Comparison of ENCODE assay signal across 8 cellular contexts in the genomic region with DNA sequence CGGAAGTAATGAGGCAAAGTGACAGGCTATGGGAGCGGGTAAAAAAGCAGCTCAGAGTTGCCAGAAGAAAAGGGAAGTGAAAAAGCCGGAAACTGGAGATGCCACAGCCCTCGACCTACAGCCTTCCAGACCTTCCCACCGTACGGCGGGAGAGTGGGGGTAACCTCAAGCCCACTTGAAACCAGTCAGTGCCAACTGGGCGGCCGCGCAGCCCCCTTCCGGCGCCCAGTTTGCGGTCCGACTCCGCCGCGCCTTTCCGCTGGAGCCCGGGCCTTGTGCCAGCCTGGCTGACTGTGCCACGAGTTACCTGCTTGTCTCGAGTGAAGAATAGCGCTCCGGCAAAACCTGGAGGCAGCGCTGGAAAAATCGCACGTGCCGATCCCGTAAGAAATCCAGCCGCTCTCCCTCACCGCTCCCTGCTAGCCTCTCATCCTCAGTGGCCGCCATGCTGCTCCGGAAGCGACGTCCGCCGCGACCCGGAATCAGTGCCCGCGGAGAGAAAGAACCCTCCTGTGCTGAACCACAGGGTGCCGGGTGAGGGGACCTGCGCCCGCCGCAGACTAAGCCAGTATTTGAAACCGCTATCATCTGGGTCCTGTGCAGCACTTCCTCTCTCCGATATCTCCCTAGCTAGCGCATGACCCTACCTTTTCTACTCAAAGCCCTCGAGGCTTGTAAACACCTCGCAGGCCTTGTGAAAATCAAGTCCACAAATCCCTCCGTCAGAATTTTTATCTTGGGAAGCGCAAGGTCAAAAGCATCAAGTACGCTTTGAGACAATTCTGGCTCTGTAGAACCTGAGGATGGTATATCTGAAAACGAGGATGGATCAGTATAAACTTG. TPM values are rescaled to one million over a fixed set of nuclear protein-coding genes. Genes with fewer than 3 reads are reported as not detected.
DNase-seq lines count a peak whose midpoint lies in the region; ATAC-seq and TF ChIP-seq lines count a peak whose summit lies in the region.

A gene (minus strand): TSS at position 473 of the 843 bp plus-strand sequence. CDS start 26 bp downstream, at position 447.

- H2BK12ac ChIP-seq in H9 (ENCODE audit: insufficient read length, low read depth, low read length): no peak within 1 kb of the TSS

- H3K27ac ChIP-seq in H9 (ENCODE audit: insufficient read length, low read depth, low read length) (peak within 1 kb of the TSS; percentile 21), MM.1S (ENCODE audit: low read length) (peak within 1 kb of the TSS; percentile 71; the same call in 1 of the 2 replicates), temporal lobe (ENCODE audit: low read depth, low read length) (peak within 1 kb of the TSS; percentile 75)

- H3K9me2 ChIP-seq in MM.1S (replicated peaks; ENCODE audit: insufficient read depth, low read length): no peaks in the 10 kb centered on the region

- no peak within 1 kb of the TSS for H2BK5ac ChIP-seq in H9 (ENCODE audit: insufficient read length, low read length)

- peak within 1 kb of the TSS; percentile 82; the same call in 1 of the 2 replicates for H3K14ac ChIP-seq in H9 (ENCODE audit: insufficient read depth, low read length)

- no peak for TF ChIP-seq CTCF in H9 (conservative IDR thresholded peaks at IDR 0.05)
- no peak for TF ChIP-seq CTCF in MM.1S (IDR thresholded peaks at IDR 0.05; ENCODE audit: low read length)
- TF ChIP-seq CTCF in omental fat pad (IDR thresholded peaks at IDR 0.05): no peak

- peaks cover 12% of the 10 kb centered on the region; the same call in 1 of the 2 replicates for H3K79me2 ChIP-seq in H9 (ENCODE audit: insufficient read depth, low read length)
- H3K79me2 ChIP-seq in MM.1S (ENCODE audit: low read length): peaks cover 53% of the 10 kb centered on the region

- H2AFZ ChIP-seq in H9 (ENCODE audit: low read length) (peak within 1 kb of the TSS; percentile 0), MM.1S (ENCODE audit: low read length) (peak within 1 kb of the TSS; percentile 99)

- no peaks in the 10 kb centered on the region for H3K36me3 ChIP-seq in MM.1S (replicated peaks; ENCODE audit: insufficient read depth, low read length)

- peak within 1 kb of the TSS; percentile 77 for H3K9ac ChIP-seq in H9 (ENCODE audit: extremely low read depth, insufficient read length, low read length)
- peak within 1 kb of the TSS; percentile 87 for H3K9ac ChIP-seq in MM.1S (ENCODE audit: low read length)

- H4K20me1 ChIP-seq in H9 (ENCODE audit: control insufficient read depth, insufficient read depth, insufficient read length) (no peaks in the 10 kb centered on the region), MM.1S (ENCODE audit: insufficient read depth, low read length) (no peaks in the 10 kb centered on the region; the same call in 1 of the 2 replicates)

- H3K23me2 ChIP-seq in H9 (ENCODE audit: insufficient read length, low read depth, low read length, poor library complexity, severe bottlenecking): peaks cover 7% of the 10 kb centered on the region

- H3K4me3 ChIP-seq in MM.1S (ENCODE audit: low read length): peak within 1 kb of the TSS; percentile 87

- no peak within 1 kb of the TSS for H3T11ph ChIP-seq in H9 (ENCODE audit: low read length)

- H4K91ac ChIP-seq in H9 (ENCODE audit: insufficient read length, low read depth, low read length): no peak within 1 kb of the TSS

- H3K4me2 ChIP-seq in H9 (ENCODE audit: insufficient read depth, insufficient read length, low read length) (peak within 1 kb of the TSS; percentile 94), MM.1S (ENCODE audit: low read depth, low read length) (peak within 1 kb of the TSS; percentile 93)

- no peak within 1 kb of the TSS for H3K56ac ChIP-seq in H9 (ENCODE audit: insufficient read length, low read depth, low read length)

- H3K9me3 Mint-ChIP-seq in H9: no peaks in the 10 kb centered on the region
- H3K9me3 Mint-ChIP-seq in activated naive CD4-positive, alpha-beta T cell treated with anti-CD3 and anti-CD28 coated beads, Interleukin-2, amount 50 U/mL, for 24 hours: no peaks in the 10 kb centered on the region

- no peaks in the 10 kb centered on the region; the same call in 1 of the 2 replicates for H3K27me3 Mint-ChIP-seq in H9 (ENCODE audit: low read depth)
- no peaks in the 10 kb centered on the region for H3K27me3 Mint-ChIP-seq in activated naive CD4-positive, alpha-beta T cell treated with anti-CD3 and anti-CD28 coated beads, Interleukin-2, amount 50 U/mL, for 24 hours

- H2BK15ac ChIP-seq in H9 (ENCODE audit: low read depth, low read length): no peak within 1 kb of the TSS

- WGBS in H9 (ENCODE audit: extremely low coverage, insufficient read length, low lambda C conversion rate): no CpG with 5 or more reads among the region's 53 CpGs

- no peak within 1 kb of the TSS for H3K4ac ChIP-seq in H9 (ENCODE audit: low read depth, low read length)

- no peaks in the 10 kb centered on the region for H3K79me1 ChIP-seq in H9 (ENCODE audit: insufficient read depth, low read depth, low read length, poor library complexity, severe bottlenecking)

- H3K18ac ChIP-seq in H9 (ENCODE audit: insufficient read length, low read depth, low read length): peak within 1 kb of the TSS; percentile 73

- H2BK20ac ChIP-seq in H9 (ENCODE audit: low read depth, low read length, poor library complexity, severe bottlenecking): no peak within 1 kb of the TSS

- no peak within 1 kb of the TSS for H3K23ac ChIP-seq in H9 (ENCODE audit: insufficient read length, low read depth, low read length)

- H2BK120ac ChIP-seq in H9 (ENCODE audit: low read depth, low read length, poor library complexity, severe bottlenecking): no peak within 1 kb of the TSS

- H3F3A ChIP-seq in MM.1S (ENCODE audit: insufficient read depth, low read length): peaks cover 9% of the 10 kb centered on the region; the same call in 1 of the 2 replicates

- no peak within 1 kb of the TSS for H4K8ac ChIP-seq in H9 (replicated peaks; ENCODE audit: insufficient read length, low read depth, low read length)

- H3K36me3 Mint-ChIP-seq in H9 (ENCODE audit: insufficient read depth in 1 of 3, low read depth in 3 of 3): peaks cover 1 to 13% (median 6%) of the 10 kb centered on the region in 3 experiments; a peak in 4 of 7 replicates
- H3K36me3 Mint-ChIP-seq in activated naive CD4-positive, alpha-beta T cell treated with anti-CD3 and anti-CD28 coated beads, Interleukin-2, amount 50 U/mL, for 24 hours: peaks cover 3% of the 10 kb centered on the region

- DNase-seq in GF-D8 (lab: John Stamatoyannopoulos, UW) (peak; percentile 53), H9 (peak; percentile 83), MM.1S (peak; percentile 66), SKM-1 (lab: John Stamatoyannopoulos, UW; ENCODE audit: unreplicated experiment) (peak; percentile 71), glomerular endothelial cell (ENCODE audit: extremely low read depth, low read depth, low spot score) (peak; percentile 23), omental fat pad (ENCODE audit: low spot score) (peak; percentile 51)

- H3K9me3 ChIP-seq in H9 (ENCODE audit: control insufficient read depth, low read depth, low read length): no peaks in the 10 kb centered on the region
- H3K9me3 ChIP-seq in MM.1S (replicated peaks; ENCODE audit: insufficient read depth, low read length): 0 out of 2 replicates have a peak, but pooled peaks cover 4% of the 10 kb centered on the region

- H4K5ac ChIP-seq in H9 (ENCODE audit: insufficient read length, low read depth, low read length): no peak within 1 kb of the TSS

- H3K4me1 Mint-ChIP-seq in H9: peaks cover 11 to 19% of the 10 kb centered on the region in 2 experiments
- peaks cover 50% of the 10 kb centered on the region for H3K4me1 Mint-ChIP-seq in activated naive CD4-positive, alpha-beta T cell treated with anti-CD3 and anti-CD28 coated beads, Interleukin-2, amount 50 U/mL, for 24 hours

- H3K27me3 ChIP-seq in H9 (ENCODE audit: insufficient read depth, low read length) (no peaks in the 10 kb centered on the region), MM.1S (replicated peaks; ENCODE audit: insufficient read depth, low read length) (no peaks in the 10 kb centered on the region)

- peak within 1 kb of the TSS; percentile 94 to 97 (median 95) for H3K27ac Mint-ChIP-seq in H9
- H3K27ac Mint-ChIP-seq in activated naive CD4-positive, alpha-beta T cell treated with anti-CD3 and anti-CD28 coated beads, Interleukin-2, amount 50 U/mL, for 24 hours: peak within 1 kb of the TSS; percentile 98

- H2AK5ac ChIP-seq in H9 (ENCODE audit: insufficient read length, low read length): no peak within 1 kb of the TSS

- peak within 1 kb of the TSS; percentile 88 to 89 for H3K4me3 Mint-ChIP-seq in H9
- H3K4me3 Mint-ChIP-seq in activated naive CD4-positive, alpha-beta T cell treated with anti-CD3 and anti-CD28 coated beads, Interleukin-2, amount 50 U/mL, for 24 hours: peak within 1 kb of the TSS; percentile 97

- H3K4me1 ChIP-seq in H9 (ENCODE audit: insufficient read depth, low read length) (no peaks in the 10 kb centered on the region), MM.1S (ENCODE audit: low read length) (peaks cover 16% of the 10 kb centered on the region)

- peak; percentile 90 for ATAC-seq in omental fat pad (ENCODE audit: low FRiP score)

RNA-seq across cellular contexts. Expression of the gene that starts here (rescaled TPM):
- total RNA-seq in H9 (2021) (56.4 and 59.7 TPM in 2 replicates), glomerular endothelial cell (7.3 and 10.7 TPM in 2 replicates), omental fat pad (10 to 100 TPM in 2 of 4 donors, 1 to 10 TPM in 2; 6.8 to 14.5 (median 11.1) TPM), temporal lobe (11.3 TPM)

Comparison
In these comparisons a context has a peak if more than half of its experiments do, and no peak if none do; other contexts are left out.
1. Peak in every context shown above with its lines: DNase-seq, ATAC-seq, H3K4me3 ChIP-seq and H3K27ac ChIP-seq.
2. DNase-seq: peak in every context shown above with its lines; median percentile 83 in H9; 71 in SKM-1; 66 in MM.1S; 53 in GF-D8; 51 in omental fat pad; 23 in glomerular endothelial cell.
3. H3K27ac ChIP-seq: peak in every context shown above with its lines; median percentile 75 in temporal lobe; 71 in MM.1S; 21 in H9.